In the genomic region with DNA sequence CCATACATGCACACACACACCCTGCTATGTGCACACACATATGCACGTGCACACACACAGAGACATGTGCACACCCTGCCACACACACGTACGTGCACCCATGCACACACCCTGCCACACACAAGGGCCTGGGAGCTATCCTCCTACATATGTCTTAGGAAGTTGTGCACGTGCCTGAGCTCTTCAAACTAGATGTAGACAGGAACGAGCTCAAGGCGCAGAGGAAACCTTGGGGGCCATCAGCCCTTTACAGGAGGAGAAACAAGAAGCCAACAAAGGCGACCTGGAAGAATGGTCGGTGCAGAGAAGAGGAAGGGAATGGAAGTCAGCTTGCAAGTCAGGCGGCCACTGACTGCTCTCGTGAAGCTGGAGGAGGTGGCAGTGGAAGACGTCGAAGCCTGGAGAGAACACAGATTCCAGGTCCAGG, we compare ENCODE assay signal across 19 cellular contexts. TPM values are rescaled to one million over a fixed set of nuclear protein-coding genes. Genes with fewer than 3 reads are reported as not detected.
"Had no signal": no experiment of that assay in that cellular context is flagged by ENCODE, and none has a peak within 500 bp of the region (broad histone marks: within the 10 kb centered on the region; RNA-seq: fewer than 3 reads in every experiment).

No MANE protein-coding gene starts in this region.

- H3K27ac ChIP-seq: cardiac muscle cell, esophagus squamous epithelium, psoas muscle, right lobe of liver, spleen, suprapubic skin, upper lobe of right lung had no signal

- H3K36me3 ChIP-seq: cardiac muscle cell, esophagus squamous epithelium, right lobe of liver, spleen, suprapubic skin, upper lobe of right lung had no signal

- H3K4me1 ChIP-seq: esophagus squamous epithelium, psoas muscle, right lobe of liver, suprapubic skin, upper lobe of right lung had no signal

- H3K9me3 Mint-ChIP-seq: activated naive CD8-positive, alpha-beta T cell treated with anti-CD3 and anti-CD28 coated beads, Interleukin-2, amount 50 U/mL, for 24 hours had no signal

- ATAC-seq: activated naive CD8-positive, alpha-beta T cell treated with anti-CD3 and anti-CD28 coated beads, Interleukin-2, amount 50 U/mL, for 24 hours; left colon; naive thymus-derived CD4-positive, alpha-beta T cell; psoas muscle; right lobe of liver; upper lobe of right lung had no signal

- H3K27me3 ChIP-seq: cardiac muscle cell, right lobe of liver had no signal

- H3K4me3 Mint-ChIP-seq: activated naive CD8-positive, alpha-beta T cell treated with anti-CD3 and anti-CD28 coated beads, Interleukin-2, amount 50 U/mL, for 24 hours had no signal

- H3K4me3 ChIP-seq: cardiac muscle cell, esophagus squamous epithelium, psoas muscle, right lobe of liver, spleen, suprapubic skin, upper lobe of right lung had no signal

- DNase-seq: activated CD4-positive, alpha-beta T cell treated with anti-CD3 and anti-CD28 coated beads, Interleukin-2, amount 50 U/mL, for 1 hour; activated naive CD8-positive, alpha-beta T cell treated with anti-CD3 and anti-CD28 coated beads, Interleukin-2, amount 50 U/mL, for 24 hours; activated T-cell treated with anti-CD3 and anti-CD28 coated beads, Interleukin-2, amount 50 U/mL, for 48 hours; esophagus squamous epithelium; foreskin fibroblast; head of caudate nucleus; left colon; naive thymus-derived CD4-positive, alpha-beta T cell; occipital lobe; psoas muscle; spleen; stimulated activated CD4-positive, alpha-beta T cell treated with anti-CD3 and anti-CD28 coated beads, Interleukin-1b, Interleukin-23, amount 100 ng/mL, for 48 hours; stimulated activated naive CD4-positive, alpha-beta T cell; upper lobe of right lung had no signal

- H3K27ac Mint-ChIP-seq: activated naive CD8-positive, alpha-beta T cell treated with anti-CD3 and anti-CD28 coated beads, Interleukin-2, amount 50 U/mL, for 24 hours; naive thymus-derived CD4-positive, alpha-beta T cell had no signal

- H3K36me3 Mint-ChIP-seq: naive thymus-derived CD4-positive, alpha-beta T cell had no signal

- H3K9me3 ChIP-seq: esophagus squamous epithelium, psoas muscle, right lobe of liver, spleen, suprapubic skin, upper lobe of right lung had no signal

RNA-seq across cellular contexts. Expression of gene AOC1, which starts 58.7 kb away (rescaled TPM):
- total RNA-seq: astrocyte, lung microvascular endothelial cell, occipital lobe had no signal
